ENCODE assay signal across 7 cellular contexts in genomic region chr1:151993084-151993733, GRCh38. TPM values are rescaled to one million over a fixed set of nuclear protein-coding genes. Genes with fewer than 3 reads are reported as not detected.
DNase-seq lines count a peak whose midpoint lies in the region; ATAC-seq and TF ChIP-seq lines count a peak whose summit lies in the region.

No MANE protein-coding gene starts in this region.

- DNase-seq in T-helper 2 cell (peak in 3 of 5 experiments; percentile 15 to 52 (median 26)), cardiac fibroblast (ENCODE audit: low read depth in 2 of 2) (peak in 1 of 2 donors; percentile 35), lower leg skin (ENCODE audit: low spot score in 2 of 2) (peak in 1 of 2 donors; percentile 92), NK-92 (lab: John Stamatoyannopoulos, UW; ENCODE audit: unreplicated experiment) (no peak), medulla oblongata (ENCODE audit: extremely low spot score) (no peak)
- peak; percentile 48 to 55 for DNase-seq in stimulated activated naive CD8-positive, alpha-beta T cell treated with anti-CD3 and anti-CD28 coated beads, Interleukin-15, amount 100 ng/mL, for 72 hours

- peak overlapping the region; percentile 97 to 99 for H3K4me3 Mint-ChIP-seq in stimulated activated naive CD8-positive, alpha-beta T cell treated with anti-CD3 and anti-CD28 coated beads, Interleukin-15, amount 100 ng/mL, for 72 hours

- WGBS in lower leg skin, 2 donors: 1% methylated on average over 34 to 42 of the region's 50 CpGs

- peak overlapping the region; percentile 78 to 85 for H3K4me3 ChIP-seq in cardiac fibroblast (replicated peaks in 1 of 2; ENCODE audit: low read depth in 2 of 2, low read length in 2 of 2)
- H3K4me3 ChIP-seq in lower leg skin (ENCODE audit: low read depth, poor library complexity, severe bottlenecking): peak overlapping the region; percentile 75

- H3K27ac Mint-ChIP-seq in stimulated activated naive CD8-positive, alpha-beta T cell treated with anti-CD3 and anti-CD28 coated beads, Interleukin-15, amount 100 ng/mL, for 72 hours: peak overlapping the region; percentile 94 to 95

- H3K27me3 Mint-ChIP-seq in stimulated activated naive CD8-positive, alpha-beta T cell treated with anti-CD3 and anti-CD28 coated beads, Interleukin-15, amount 100 ng/mL, for 72 hours: peaks cover 8% of the 10 kb centered on the region

- ATAC-seq in HG02759 (IDR thresholded peaks at IDR 0.05; ENCODE audit: unreplicated experiment): peak; percentile 37
- peak; percentile 54 for ATAC-seq in stimulated activated naive CD8-positive, alpha-beta T cell treated with anti-CD3 and anti-CD28 coated beads, Interleukin-15, amount 100 ng/mL, for 72 hours

- TF ChIP-seq POLR2A in lower leg skin (IDR thresholded peaks at IDR 0.05): no peak

- H3K4me1 Mint-ChIP-seq in stimulated activated naive CD8-positive, alpha-beta T cell treated with anti-CD3 and anti-CD28 coated beads, Interleukin-15, amount 100 ng/mL, for 72 hours: peaks cover 64% of the 10 kb centered on the region

- H3K9me3 Mint-ChIP-seq in stimulated activated naive CD8-positive, alpha-beta T cell treated with anti-CD3 and anti-CD28 coated beads, Interleukin-15, amount 100 ng/mL, for 72 hours: no peaks in the 10 kb centered on the region

- intact Hi-C loops in lower leg skin (cut with DNase I; ENCODE audit: low total_unique reads): no loop called here

- TF ChIP-seq CTCF in cardiac fibroblast (IDR thresholded peaks at IDR 0.05; ENCODE audit: low read depth, low read length) (no peak), lower leg skin (IDR thresholded peaks at IDR 0.05) (no peak)

RNA-seq across cellular contexts. Expression of gene S100A10, which starts 0.5 kb away (rescaled TPM):
- 100 to 1,000 TPM in 2 of 4 donors, 10 to 100 TPM in 2; 74.8 to 153 (median 102) TPM for total RNA-seq in lower leg skin

RNA-seq across cellular contexts. Expression of gene S100A11, which starts 43.6 kb away (rescaled TPM):
- 100 to 1,000 TPM; 394 to 516 (median 448) TPM for total RNA-seq in lower leg skin

Comparison
In these comparisons a context has a peak if more than half of its experiments do, and no peak if none do; other contexts are left out.
1. DNase-seq: peak in T-helper 2 cell (3 of 5) and stimulated activated naive CD8-positive, alpha-beta T cell treated with anti-CD3 and anti-CD28 coated beads, Interleukin-15, amount 100 ng/mL, for 72 hours (2 of 2); none in NK-92 (single experiment) and medulla oblongata (single experiment).